In the genomic region with DNA sequence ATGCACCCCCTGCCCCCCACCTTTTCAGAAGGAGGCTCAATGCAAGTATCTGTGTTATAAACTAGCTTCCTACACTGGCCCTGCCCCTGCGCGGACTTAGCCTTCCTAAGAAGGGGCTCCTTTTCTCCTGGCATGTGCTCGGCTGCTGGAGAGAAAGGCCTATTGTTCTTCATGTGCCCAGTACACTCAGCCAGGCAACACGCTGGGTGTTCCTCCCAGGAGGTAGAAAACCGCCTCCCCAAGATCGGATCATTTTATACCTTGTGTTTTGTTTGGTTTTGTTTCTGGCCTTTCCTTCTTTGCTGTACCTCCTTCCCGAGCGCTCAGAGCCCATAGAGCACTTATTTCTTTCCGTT, we compare ENCODE assay signal across 8 cellular contexts. TPM values are rescaled to one million over a fixed set of nuclear protein-coding genes. Genes with fewer than 3 reads are reported as not detected.
DNase-seq lines count a peak whose midpoint lies in the region; ATAC-seq and TF ChIP-seq lines count a peak whose summit lies in the region.

No MANE protein-coding gene starts in this region.

- peaks cover 78% of the 10 kb centered on the region for H3K4me1 Mint-ChIP-seq in activated CD4-positive, alpha-beta T cell treated with anti-CD3 and anti-CD28 coated beads, Interleukin-2, amount 10 ng/mL, durations not matched to agents 24 days and 14 days
- peaks cover 54% of the 10 kb centered on the region for H3K4me1 Mint-ChIP-seq in activated T-cell treated with anti-CD3 and anti-CD28 coated beads, Interleukin-2, amount 50 U/mL, for 4 hours (ENCODE audit: low read depth)

- 47 to 68% methylated on average over 9 of the region's 9 CpGs for WGBS in lower leg skin, 2 donors

- peak overlapping the region; percentile 98 for H3K27ac Mint-ChIP-seq in activated CD4-positive, alpha-beta T cell treated with anti-CD3 and anti-CD28 coated beads, Interleukin-2, amount 10 ng/mL, durations not matched to agents 24 days and 14 days

- H3K9ac ChIP-seq in iPS-18a (ENCODE audit: low read length) = peak overlapping the region; percentile 51

- no peaks in the 10 kb centered on the region for H3K27me3 Mint-ChIP-seq in activated CD4-positive, alpha-beta T cell treated with anti-CD3 and anti-CD28 coated beads, Interleukin-2, amount 10 ng/mL, durations not matched to agents 24 days and 14 days
- H3K27me3 Mint-ChIP-seq in activated T-cell treated with anti-CD3 and anti-CD28 coated beads, Interleukin-2, amount 50 U/mL, for 4 hours (ENCODE audit: low read depth) = no peaks in the 10 kb centered on the region

- no peak for DNase-seq in activated CD4-positive, alpha-beta T cell treated with anti-CD3 and anti-CD28 coated beads, Interleukin-2, amount 10 ng/mL, durations not matched to agents 24 days and 14 days
- no peak for DNase-seq in activated CD4-positive, alpha-beta T cell treated with anti-CD3 and anti-CD28 coated beads, Interleukin-2, amount 50 U/mL, for 1 hour
- DNase-seq in activated T-cell treated with anti-CD3 and anti-CD28 coated beads, Interleukin-2, amount 50 U/mL, for 4 hours = no peak
- DNase-seq in cerebellar cortex (ENCODE audit: low spot score) (no peak), lower leg skin (ENCODE audit: low spot score in 2 of 2) (no peak)

- intact Hi-C loops in activated CD4-positive, alpha-beta T cell treated with anti-CD3 and anti-CD28 coated beads, Interleukin-2, amount 10 ng/mL, durations not matched to agents 24 days and 14 days (cut with micrococcal nuclease) = loop anchor here (1.0 to 5.0 kb wide), 7 partner anchors 31 to 647 kb away; a partner anchor contains a TSS
- intact Hi-C loops in lower leg skin (cut with DNase I; ENCODE audit: low total_unique reads) = loop anchor here (10.0 kb wide), 1 partner anchor 455 kb away; a partner anchor contains a TSS

- H3K27me3 ChIP-seq in iPS-18a (ENCODE audit: control insufficient read depth, insufficient read depth, low read length) = no peaks in the 10 kb centered on the region

- H3K4me1 ChIP-seq in iPS-18a (ENCODE audit: control insufficient read depth, low read depth, low read length) = peaks cover 19% of the 10 kb centered on the region

- peak overlapping the region; percentile 42 for H3K4me3 ChIP-seq in iPS-18a (ENCODE audit: low read length)
- no peak overlapping the region for H3K4me3 ChIP-seq in skin epidermis
- no peak overlapping the region for H3K4me3 ChIP-seq in lower leg skin (ENCODE audit: low read depth, poor library complexity, severe bottlenecking)

- TF ChIP-seq POLR2A in lower leg skin (IDR thresholded peaks at IDR 0.05) = no peak

- ATAC-seq in activated T-cell treated with anti-CD3 and anti-CD28 coated beads, Interleukin-2, amount 50 U/mL, for 4 hours = no peak
- no peak for ATAC-seq in GM21515 (IDR thresholded peaks at IDR 0.05; ENCODE audit: unreplicated experiment)

- H3K9me3 ChIP-seq in iPS-18a (ENCODE audit: control insufficient read depth, low read depth, low read length) = no peaks in the 10 kb centered on the region

- H3K9me3 Mint-ChIP-seq in activated CD4-positive, alpha-beta T cell treated with anti-CD3 and anti-CD28 coated beads, Interleukin-2, amount 10 ng/mL, durations not matched to agents 24 days and 14 days = no peaks in the 10 kb centered on the region
- no peaks in the 10 kb centered on the region for H3K9me3 Mint-ChIP-seq in activated T-cell treated with anti-CD3 and anti-CD28 coated beads, Interleukin-2, amount 50 U/mL, for 4 hours

- H3K4me3 Mint-ChIP-seq in activated CD4-positive, alpha-beta T cell treated with anti-CD3 and anti-CD28 coated beads, Interleukin-2, amount 10 ng/mL, durations not matched to agents 24 days and 14 days = peak overlapping the region; percentile 78
- peak overlapping the region; percentile 2 for H3K4me3 Mint-ChIP-seq in activated T-cell treated with anti-CD3 and anti-CD28 coated beads, Interleukin-2, amount 50 U/mL, for 4 hours

- H3K36me3 ChIP-seq in iPS-18a (ENCODE audit: control insufficient read depth, low read depth, low read length) = no peaks in the 10 kb centered on the region

- no peaks in the 10 kb centered on the region for H3K36me3 Mint-ChIP-seq in activated CD4-positive, alpha-beta T cell treated with anti-CD3 and anti-CD28 coated beads, Interleukin-2, amount 10 ng/mL, durations not matched to agents 24 days and 14 days (ENCODE audit: low read depth)
- no peaks in the 10 kb centered on the region for H3K36me3 Mint-ChIP-seq in activated T-cell treated with anti-CD3 and anti-CD28 coated beads, Interleukin-2, amount 50 U/mL, for 4 hours (ENCODE audit: insufficient read depth)

- H3K27ac ChIP-seq in iPS-18a (ENCODE audit: low read length) (no peak overlapping the region), skin epidermis (peak overlapping the region in 20 of 21 experiments; percentile 61 to 93 (median 84))

- no peak for TF ChIP-seq CTCF in lower leg skin (IDR thresholded peaks at IDR 0.05)

RNA-seq across cellular contexts. Expression of a gene that starts 30.2 kb away (rescaled TPM):
- 171 and 172 TPM in 2 replicates for total RNA-seq in activated CD4-positive, alpha-beta T cell treated with anti-CD3 and anti-CD28 coated beads, Interleukin-2, amount 10 ng/mL, durations not matched to agents 24 days and 14 days
- total RNA-seq in activated T-cell treated with anti-CD3 and anti-CD28 coated beads, Interleukin-2, amount 50 U/mL, for 4 hours = 100 to 1,000 TPM; 138 to 152 (median 151) TPM
- 100 to 1,000 TPM; 113 to 308 (median 155) TPM for total RNA-seq in lower leg skin
